ENCODE assay signal across 8 cellular contexts in genomic region chr5:91382530-91383026, GRCh38. TPM values are rescaled to one million over a fixed set of nuclear protein-coding genes. Genes with fewer than 3 reads are reported as not detected.
DNase-seq lines count a peak whose midpoint lies in the region; ATAC-seq, FAIRE-seq and TF ChIP-seq lines count a peak whose summit lies in the region.

No MANE protein-coding gene starts in this region.

- H4K20me1 ChIP-seq in H1 (replicated peaks in 1 of 2; ENCODE audit: control insufficient read depth in 1 of 2, insufficient read depth in 2 of 2, low read length in 2 of 2): no peaks in the 10 kb centered on the region

- no peak overlapping the region for H3K18ac ChIP-seq in H1 (ENCODE audit: extremely low read depth, low read length)

- H4K8ac ChIP-seq in H1 (ENCODE audit: extremely low read depth, insufficient read depth, low read length): no peak overlapping the region

- no peak for TF ChIP-seq RAD21 in H1 (IDR thresholded peaks at IDR 0.05 in 1 of 2, conservative IDR thresholded peaks at IDR 0.05 in 1 of 2; ENCODE audit: low read depth in 2 of 2, low read length in 2 of 2)

- no peak overlapping the region for H3K56ac ChIP-seq in H1 (replicated peaks; ENCODE audit: insufficient read length, low read depth, low read length)

- no peak overlapping the region for H3K23ac ChIP-seq in H1 (ENCODE audit: insufficient read length)

- peak overlapping the region; percentile 99 to 100 (median 100) for H3K9ac ChIP-seq in H1 (replicated peaks in 1 of 4; ENCODE audit: extremely low read depth in 1 of 4, low read depth in 3 of 4, low read length in 3 of 4)

- H3K27me3 ChIP-seq in H1 (replicated peaks in 1 of 4; ENCODE audit: control insufficient read depth in 3 of 4, extremely low read depth in 1 of 4, insufficient read depth in 3 of 4, low read length in 3 of 4) (no peaks in the 10 kb centered on the region), tibial nerve (no peaks in the 10 kb centered on the region)

- peak overlapping the region; percentile 79 to 90 for H3K4me2 ChIP-seq in H1 (ENCODE audit: insufficient read depth in 1 of 2, low read depth in 2 of 2, low read length in 2 of 2)

- no peak overlapping the region for H3K14ac ChIP-seq in H1 (ENCODE audit: insufficient read length)

- peaks cover 0 to 15% of the 10 kb centered on the region in 2 experiments; a peak in 2 of 4 replicates for H3K79me2 ChIP-seq in H1 (ENCODE audit: control insufficient read depth in 1 of 2, insufficient read depth in 2 of 2, low read length in 2 of 2)

- H2AFZ ChIP-seq in H1 (ENCODE audit: low read length): no peak overlapping the region

- H3K4ac ChIP-seq in H1 (replicated peaks; ENCODE audit: insufficient read length, low read depth, low read length): no peak overlapping the region

- H2AK5ac ChIP-seq in H1 (ENCODE audit: low read depth, low read length): no peak overlapping the region; the same call in 1 of the 2 replicates

- no peaks in the 10 kb centered on the region for H3K79me1 ChIP-seq in H1 (ENCODE audit: low read depth, low read length)

- H3K36me3 ChIP-seq in H1 (ENCODE audit: control insufficient read depth in 2 of 4, insufficient read depth in 4 of 4, low read length in 3 of 4): no peaks in the 10 kb centered on the region; a peak in 1 of 8 replicates
- no peaks in the 10 kb centered on the region for H3K36me3 ChIP-seq in tibial nerve

- CTCF ChIA-PET in H1 (lab: Charles Lee; ENCODE audit: partially characterized antibody): interaction anchor here (0.6 to 10.3 kb wide), 9 partner anchors 37 to 778 kb away, joined by 3 to 144 read pairs (median 20); no protein-coding TSS in a partner anchor

- no peak for TF ChIP-seq EP300 in H1 (IDR thresholded peaks at IDR 0.05; ENCODE audit: borderline replicate concordance in 1 of 2, low read depth in 2 of 2, low read length in 2 of 2)
- no peak for TF ChIP-seq EP300 in tibial nerve (IDR thresholded peaks at IDR 0.05)

- H3K9me3 ChIP-seq in H1 (ENCODE audit: insufficient read depth in 2 of 2, low read depth in 1 of 2, low read length in 1 of 2) (no peaks in the 10 kb centered on the region), tibial nerve (no peaks in the 10 kb centered on the region)

- no peak overlapping the region for H2BK20ac ChIP-seq in H1 (ENCODE audit: low read length)

- no peak overlapping the region for H2BK120ac ChIP-seq in H1 (replicated peaks; ENCODE audit: low read depth, low read length)

- no peak overlapping the region for H2BK15ac ChIP-seq in H1 (ENCODE audit: low read length)

- TF ChIP-seq CTCF in NB4 (IDR thresholded peaks at IDR 0.05; ENCODE audit: low read depth, low read length) (no peak), H1 (IDR thresholded peaks at IDR 0.05; ENCODE audit: control extremely low read depth in 1 of 3, insufficient read depth in 1 of 3, low read depth in 1 of 3, low read length in 3 of 3) (no peak), tibial nerve (IDR thresholded peaks at IDR 0.05) (no peak)

- H3K4me3 ChIP-seq in NB4 (ENCODE audit: low read depth, low read length): peak overlapping the region; percentile 83
- peak overlapping the region; percentile 85 to 94 (median 90) for H3K4me3 ChIP-seq in H1 (ENCODE audit: extremely low read depth in 1 of 4, insufficient read depth in 2 of 4, low read depth in 3 of 4, low read length in 4 of 4)
- H3K4me3 ChIP-seq in tibial nerve: peak overlapping the region; percentile 54 to 82 (median 76)

- H3K4me1 ChIP-seq in H1 (replicated peaks in 1 of 4; ENCODE audit: control insufficient read depth in 3 of 4, insufficient read depth in 4 of 4, low read length in 3 of 4) (no peaks in the 10 kb centered on the region; a peak in 2 of 7 replicates), tibial nerve (peaks cover 0 to 25% (median 13%) of the 10 kb centered on the region in 4 donors)

- H2BK5ac ChIP-seq in H1 (ENCODE audit: low read depth, low read length): peak overlapping the region; percentile 27; the same call in 1 of the 2 replicates

- TF ChIP-seq POLR2A in NB4 (IDR thresholded peaks at IDR 0.05; ENCODE audit: extremely low read depth, insufficient read length) (no peak), H1 (IDR thresholded peaks at IDR 0.05; ENCODE audit: control extremely low read depth in 1 of 2, low read depth in 2 of 2, low read length in 2 of 2) (peak; percentile 73 to 80), tibial nerve (IDR thresholded peaks at IDR 0.05) (peak in 1 of 2 donors; percentile 10)

- POLR2A ChIA-PET in H1 (lab: Charles Lee; ENCODE audit: partially characterized antibody): interaction anchor here (0.6 to 2.9 kb wide), 60 partner anchors 8 to 547 kb away, joined by 3 to 31 read pairs (median 5); no protein-coding TSS in a partner anchor

- in situ Hi-C loops in G401 (cut with HindIII; ENCODE audit: low sequenced_read_pairs): no loop called here

- WGBS in H1 (ENCODE audit: extremely low coverage in 1 of 2, insufficient coverage in 1 of 2, insufficient read length in 1 of 2, insufficient replicate concordance in 2 of 2, low coverage in 1 of 2, low lambda C conversion rate in 2 of 2, missing lambda C conversion rate in 1 of 2), 2 experiments: 2% methylated on average over 14 of the region's 14 CpGs; no CpG with 5 or more reads in 1 of the 2 experiments
- WGBS in tibial nerve, 2 donors: 0% methylated on average over 14 of the region's 14 CpGs

- no peak overlapping the region for H4K91ac ChIP-seq in H1 (replicated peaks; ENCODE audit: insufficient read length, low read length)

- no peak for ATAC-seq in GM18873 (IDR thresholded peaks at IDR 0.05; ENCODE audit: low FRiP score, unreplicated experiment)

- H3K27ac ChIP-seq in H1 (ENCODE audit: low read depth, low read length) (peak overlapping the region; percentile 53), tibial nerve (peak overlapping the region; percentile 97 to 99 (median 98))

- peak; percentile 32 for FAIRE-seq in H1 (lab: Jason Lieb, UNC)

- no peak overlapping the region for H4K5ac ChIP-seq in H1 (ENCODE audit: insufficient read length, low read depth, low read length)

- peak; percentile 76 for DNase-seq in G401 (ENCODE audit: low spot score)
- DNase-seq in NB4 (ENCODE audit: low read depth): peak; percentile 67
- peak; percentile 21 for DNase-seq in UCSD-AML1 (lab: John Stamatoyannopoulos, UW; ENCODE audit: unreplicated experiment)
- DNase-seq in H1 (ENCODE audit: low read depth in 1 of 2, low spot score in 2 of 2): no peak
- DNase-seq in mucosa of gallbladder (ENCODE audit: low spot score): peak; percentile 39
- no peak for DNase-seq in tibial nerve (ENCODE audit: low spot score in 2 of 2)
- no peak for DNase-seq in NCI-H1930 (lab: John Stamatoyannopoulos, UW)

- H3K23me2 ChIP-seq in H1 (ENCODE audit: low read depth, low read length): peaks cover 16% of the 10 kb centered on the region

- peak overlapping the region; percentile 95; the same call in 1 of the 2 replicates for H2BK12ac ChIP-seq in H1 (ENCODE audit: low read depth, low read length)

TF ChIP-seq in H1, 55 proteins besides CTCF, POLR2A, EP300 and RAD21:
- TF ChIP-seq SAP30 (IDR thresholded peaks at IDR 0.05; ENCODE audit: insufficient read depth, insufficient replicate concordance, low read length) (peak; percentile 25), MAFK (IDR thresholded peaks at IDR 0.05; ENCODE audit: low read depth, low read length) (no peak), SP2 (IDR thresholded peaks at IDR 0.05; ENCODE audit: low read length) (no peak), SP4 (IDR thresholded peaks at IDR 0.05; ENCODE audit: low read length) (peak; percentile 7; the same call in 1 of the 2 replicates), TAF7 (optimal IDR thresholded peaks at IDR 0.05; ENCODE audit: borderline replicate concordance, low read depth, low read length) (peak; percentile 56), NANOG (IDR thresholded peaks at IDR 0.05; ENCODE audit: insufficient read depth, low read depth, low read length, poor library complexity, severe bottlenecking) (no peak), SIN3A (conservative IDR thresholded peaks at IDR 0.05 in 1 of 2, IDR thresholded peaks at IDR 0.05 in 1 of 2; ENCODE audit: low read depth in 1 of 2, low read length in 2 of 2) (peak in 1 of 2 experiments; percentile 48; a peak in 1 of 4 replicates), POLR2AphosphoS5 (IDR thresholded peaks at IDR 0.05; ENCODE audit: low read depth, low read length) (peak; percentile 98), TAF1 (IDR thresholded peaks at IDR 0.05; ENCODE audit: low read depth, low read length) (peak; percentile 66)

RNA-seq across cellular contexts. Expression of gene ARRDC3, which starts 0.5 kb away (rescaled TPM):
- total RNA-seq in G401 (2014; rRNA removed; shearing (Covaris generic)): 10.8 and 18.5 TPM in 2 replicates
- total RNA-seq in H1 (2021; fragmentation: NEBNext Ultra II Directional; extraction: Animal tissue kit (Norgen Biotek cat#: 25700)): 5.4 and 5.7 TPM in 2 replicates
- 1.1 and 2.9 TPM in 2 replicates for polyA plus RNA-seq in H1 (2011; rRNA removed)
- 2.7 TPM for polyA plus RNA-seq in H1 (2011; cell fraction: cytosol; rRNA removed)
- polyA plus RNA-seq in H1 (2011; cell fraction: nucleus; rRNA removed): 1.6 TPM
- polyA plus RNA-seq in H1 (2012, experiment 1 of 2): 3.4 to 7.6 TPM (median 3.7 TPM) in 4 replicates
- 0.16 TPM for polyA plus RNA-seq in H1 (2012, experiment 2 of 2)
- polyA plus RNA-seq in H1 (2013, experiment 1 of 2): 2.4 TPM
- polyA plus RNA-seq in H1 (2013, experiment 2 of 2): 2.2 TPM
- polyA minus RNA-seq in H1 (2011; rRNA and poly(A)+ RNA removed): 12.9 and 17.0 TPM in 2 replicates
- 12.3 TPM for polyA minus RNA-seq in H1 (2011; cell fraction: cytosol; rRNA and poly(A)+ RNA removed)
- polyA minus RNA-seq in H1 (2011; cell fraction: nucleus; rRNA and poly(A)+ RNA removed): 29.4 TPM
- total RNA-seq in mucosa of gallbladder: 69.7 TPM
- 100 to 1,000 TPM in 1 of 4 donors, 10 to 100 TPM in 3; 58.2 to 121 (median 76.1) TPM for total RNA-seq in tibial nerve

Comparison
In these comparisons a context has a peak if more than half of its experiments do, and no peak if none do; other contexts are left out.
1. DNase-seq: peak in G401 (single experiment), NB4 (single experiment), UCSD-AML1 (single experiment) and mucosa of gallbladder (single experiment); none in H1 (0 of 2), tibial nerve (0 of 2) and NCI-H1930 (0 of 2).
2. Peak in every context shown above with its lines, with median percentiles within 50 percentile points of each other: H3K4me3 ChIP-seq.